ENCODE assay signal across 17 cellular contexts in the genomic region with DNA sequence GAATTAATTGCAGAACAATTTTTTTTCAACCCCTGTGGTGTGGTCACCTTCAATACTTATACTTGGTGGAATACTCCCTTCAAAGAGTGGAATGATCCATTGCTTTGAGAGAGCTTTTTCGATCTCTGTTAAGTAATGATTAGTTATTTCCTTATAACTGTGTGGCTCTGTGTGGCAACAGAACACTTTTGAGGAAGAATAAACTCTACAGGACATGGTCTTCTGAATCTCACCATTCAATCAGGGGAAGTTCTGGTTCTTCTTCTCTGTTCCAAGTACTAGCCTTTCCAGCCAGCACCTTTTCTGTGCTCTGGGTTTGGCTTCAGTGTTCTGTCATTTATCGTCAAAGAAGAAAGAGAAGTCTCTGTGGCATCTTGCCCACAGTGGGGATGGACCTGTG.
"Had no signal": no experiment of that assay in that cellular context is flagged by ENCODE, and none has a peak within 500 bp of the region (broad histone marks: within the 10 kb centered on the region; RNA-seq: fewer than 3 reads in every experiment).

No MANE protein-coding gene starts in this region.

- H3K27me3 Mint-ChIP-seq: activated CD4-positive, alpha-beta memory T cell treated with anti-CD3 and anti-CD28 coated beads, Interleukin-2, amount 10 ng/mL, durations not matched to agents 7 days and 5 days; activated CD8-positive, alpha-beta memory T cell treated with anti-CD3 and anti-CD28 coated beads, Interleukin-2, amount 10 ng/mL, durations not matched to agents 7 days and 5 days; activated naive CD8-positive, alpha-beta T cell treated with anti-CD3 and anti-CD28 coated beads, Interleukin-2, amount 10 ng/mL, durations not matched to agents 7 days and 5 days had no signal

- H3K27ac Mint-ChIP-seq: activated CD4-positive, alpha-beta memory T cell treated with anti-CD3 and anti-CD28 coated beads, Interleukin-2, amount 10 ng/mL, durations not matched to agents 7 days and 5 days; activated CD8-positive, alpha-beta memory T cell treated with anti-CD3 and anti-CD28 coated beads, Interleukin-2, amount 10 ng/mL, durations not matched to agents 7 days and 5 days; activated naive CD8-positive, alpha-beta T cell treated with anti-CD3 and anti-CD28 coated beads, Interleukin-2, amount 10 ng/mL, durations not matched to agents 7 days and 5 days; stimulated activated effector memory CD8-positive, alpha-beta T cell treated with anti-CD3 and anti-CD28 coated beads, Interleukin-12 subunit alpha, Interleukin-12 subunit beta, amount 100 ng/mL, for 72 hours had no signal

- H3K36me3 Mint-ChIP-seq: stimulated activated effector memory CD8-positive, alpha-beta T cell treated with anti-CD3 and anti-CD28 coated beads, Interleukin-12 subunit alpha, Interleukin-12 subunit beta, amount 100 ng/mL, for 72 hours had no signal

- ATAC-seq: activated CD8-positive, alpha-beta memory T cell treated with anti-CD3 and anti-CD28 coated beads, Interleukin-2, amount 10 ng/mL, durations not matched to agents 7 days and 5 days; sciatic nerve; stimulated activated effector memory CD8-positive, alpha-beta T cell treated with anti-CD3 and anti-CD28 coated beads, Interleukin-12 subunit alpha, Interleukin-12 subunit beta, amount 100 ng/mL, for 72 hours had no signal

- H3K9me3 Mint-ChIP-seq: stimulated activated effector memory CD8-positive, alpha-beta T cell treated with anti-CD3 and anti-CD28 coated beads, Interleukin-12 subunit alpha, Interleukin-12 subunit beta, amount 100 ng/mL, for 72 hours had no signal

- H3K4me3 Mint-ChIP-seq: activated CD4-positive, alpha-beta memory T cell treated with anti-CD3 and anti-CD28 coated beads, Interleukin-2, amount 10 ng/mL, durations not matched to agents 7 days and 5 days; activated CD8-positive, alpha-beta memory T cell treated with anti-CD3 and anti-CD28 coated beads, Interleukin-2, amount 10 ng/mL, durations not matched to agents 7 days and 5 days; activated naive CD8-positive, alpha-beta T cell treated with anti-CD3 and anti-CD28 coated beads, Interleukin-2, amount 10 ng/mL, durations not matched to agents 7 days and 5 days; neural progenitor cell; stimulated activated effector memory CD8-positive, alpha-beta T cell treated with anti-CD3 and anti-CD28 coated beads, Interleukin-12 subunit alpha, Interleukin-12 subunit beta, amount 100 ng/mL, for 72 hours had no signal

- DNase-seq: activated CD4-positive, alpha-beta memory T cell treated with anti-CD3 and anti-CD28 coated beads, Interleukin-2, amount 10 ng/mL, durations not matched to agents 7 days and 5 days; activated CD4-positive, alpha-beta T cell treated with anti-CD3 and anti-CD28 coated beads for 48 hours; activated CD4-positive, CD25-positive, alpha-beta regulatory T cell; activated CD8-positive, alpha-beta memory T cell treated with anti-CD3 and anti-CD28 coated beads, Interleukin-2, amount 10 ng/mL, durations not matched to agents 7 days and 5 days; activated naive CD4-positive, alpha-beta T cell; activated naive CD8-positive, alpha-beta T cell treated with anti-CD3 and anti-CD28 coated beads, Interleukin-2, amount 10 ng/mL, durations not matched to agents 7 days and 5 days; amygdala; dermis blood vessel endothelial cell; effector memory CD4-positive, alpha-beta T cell; midbrain; stimulated activated CD4-positive, alpha-beta T cell treated with anti-CD3 and anti-CD28 coated beads, Interleukin-4, amount 100 ng/mL, for 24 hours; T-helper 1 cell; T-helper 9 cell; thyroid gland had no signal
